ENCODE assay signal across 24 cellular contexts in genomic region chr16:89054261-89054661, GRCh38.
"Had no signal": no experiment of that assay in that cellular context is flagged by ENCODE, and none has a peak within 500 bp of the region (broad histone marks: within the 10 kb centered on the region; RNA-seq: fewer than 3 reads in every experiment).

No MANE protein-coding gene starts in this region.

- H3K4me1 ChIP-seq: adrenal gland, body of pancreas, left ventricle myocardium inferior, testis, upper lobe of left lung had no signal

- DNase-seq: activated CD4-positive, alpha-beta T cell treated with anti-CD3 and anti-CD28 coated beads for 48 hours; activated CD4-positive, alpha-beta T cell treated with anti-CD3 and anti-CD28 coated beads, Interleukin-2, amount 50 U/mL, for 48 hours; activated CD8-positive, alpha-beta memory T cell treated with anti-CD3 and anti-CD28 coated beads for 24 hours; activated effector memory CD4-positive, alpha-beta T cell treated with Interleukin-2 at 50 U/mL for 16 hours; activated naive CD4-positive, alpha-beta T cell treated with Interleukin-2 at 50 U/mL for 16 hours; adrenal gland; aorta; body of pancreas; effector CD8-positive, alpha-beta T cell; left ventricle myocardium inferior; ovary; stimulated activated CD4-positive, alpha-beta T cell treated with anti-CD3 and anti-CD28 coated beads, Interleukin-12 subunit alpha, Interleukin-12 subunit beta, amount 100 ng/mL, for 4 hours; stimulated activated CD4-positive, alpha-beta T cell treated with anti-CD3 and anti-CD28 coated beads, Interleukin-4, amount 100 ng/mL, for 1 hour; stimulated activated naive CD8-positive, alpha-beta T cell treated with anti-CD3 and anti-CD28 coated beads, Interleukin-15, Interleukin-2, amounts not matched to agents 100 U/mL and 50 U/mL, for 24 hours; T-helper 9 cell; testis had no signal

- H3K9me3 ChIP-seq: adrenal gland, body of pancreas, left ventricle myocardium inferior, ovary, testis, upper lobe of left lung, vagina had no signal

- H3K27me3 ChIP-seq: ovary, testis, upper lobe of left lung, vagina had no signal

- ATAC-seq: activated CD4-positive, CD25-positive, alpha-beta regulatory T cell treated with anti-CD3 and anti-CD28 coated beads, Interleukin-2, amount 50 U/mL, for 24 hours; body of pancreas; sciatic nerve; stimulated activated naive CD8-positive, alpha-beta T cell treated with anti-CD3 and anti-CD28 coated beads, Interleukin-15, Interleukin-2, amounts not matched to agents 100 U/mL and 50 U/mL, for 24 hours had no signal

- H3K27ac ChIP-seq: adrenal gland, body of pancreas, epithelial cell of prostate, left ventricle myocardium inferior, ovary, skin epidermis, testis, upper lobe of left lung, vagina, VCaP had no signal

- H3K4me3 ChIP-seq: adrenal gland, body of pancreas, left ventricle myocardium inferior, lung, ovary, skin epidermis, testis, upper lobe of left lung, vagina had no signal

- H3K36me3 ChIP-seq: adrenal gland, left ventricle myocardium inferior, ovary, upper lobe of left lung, vagina had no signal
